In the genomic region with DNA sequence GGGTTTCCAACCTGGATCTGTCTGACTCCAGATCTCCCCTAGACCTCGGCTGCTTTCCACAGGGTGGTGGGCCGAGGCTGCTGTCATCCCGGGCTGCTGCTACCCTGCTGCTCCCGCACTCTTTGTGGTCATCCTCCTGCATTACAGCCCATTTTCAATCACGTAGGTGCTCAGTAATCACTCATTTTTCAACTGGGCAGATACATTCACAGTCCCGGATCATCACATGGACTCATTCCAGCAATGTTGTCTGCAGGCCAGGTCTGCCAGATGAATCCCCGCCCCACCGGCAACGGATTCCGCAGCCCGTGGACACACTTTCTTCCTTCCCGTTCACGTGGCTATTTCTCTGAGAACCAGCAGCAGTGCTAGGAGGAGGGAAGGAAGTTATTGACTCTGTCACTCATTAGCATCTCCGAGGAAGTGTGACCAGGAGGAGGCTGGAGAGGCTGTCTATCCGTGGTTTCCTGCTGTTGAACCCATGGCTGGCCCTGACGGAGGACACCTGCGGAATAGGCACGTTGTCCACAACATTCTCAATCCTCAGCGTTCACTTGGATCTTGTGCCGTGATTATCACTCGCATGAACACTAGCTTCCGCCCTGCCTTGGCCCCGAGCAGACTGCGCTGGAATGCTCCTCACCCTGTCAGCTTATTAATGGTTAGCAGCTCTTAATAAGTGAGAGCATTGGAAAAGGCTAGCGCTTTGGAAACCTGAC, we compare ENCODE assay signal across 2 cellular contexts.
TF ChIP-seq lines count a peak whose summit lies in the region.

No MANE protein-coding gene starts in this region.

TF ChIP-seq in IMR-90, 13 proteins besides CTCF, POLR2A, EP300 and RAD21:
- TF ChIP-seq BHLHE40 (IDR thresholded peaks at IDR 0.05; ENCODE audit: low read depth, low read length) (no peak), ELK1 (IDR thresholded peaks at IDR 0.05; ENCODE audit: borderline replicate concordance, low read depth, low read length) (no peak), SMC3 (IDR thresholded peaks at IDR 0.05; ENCODE audit: low read depth, low read length) (no peak), FOS (IDR thresholded peaks at IDR 0.05; ENCODE audit: low read depth, low read length) (no peak), CEBPB (IDR thresholded peaks at IDR 0.05; ENCODE audit: low read depth, low read length) (no peak), CHD1 (IDR thresholded peaks at IDR 0.05; ENCODE audit: low read depth, low read length) (no peak), RFX5 (IDR thresholded peaks at IDR 0.05; ENCODE audit: low read depth, low read length) (no peak), NFE2L2 (IDR thresholded peaks at IDR 0.05; ENCODE audit: low read depth, low read length) (no peak), MXI1 (IDR thresholded peaks at IDR 0.05; ENCODE audit: borderline replicate concordance, low read depth, low read length) (no peak), MAZ (IDR thresholded peaks at IDR 0.05; ENCODE audit: borderline replicate concordance, low read depth, low read length) (no peak), RCOR1 (IDR thresholded peaks at IDR 0.05; ENCODE audit: insufficient replicate concordance, low read length) (no peak), MAFK (IDR thresholded peaks at IDR 0.05; ENCODE audit: low read depth, low read length) (no peak)
- TF ChIP-seq, protein P1, sequence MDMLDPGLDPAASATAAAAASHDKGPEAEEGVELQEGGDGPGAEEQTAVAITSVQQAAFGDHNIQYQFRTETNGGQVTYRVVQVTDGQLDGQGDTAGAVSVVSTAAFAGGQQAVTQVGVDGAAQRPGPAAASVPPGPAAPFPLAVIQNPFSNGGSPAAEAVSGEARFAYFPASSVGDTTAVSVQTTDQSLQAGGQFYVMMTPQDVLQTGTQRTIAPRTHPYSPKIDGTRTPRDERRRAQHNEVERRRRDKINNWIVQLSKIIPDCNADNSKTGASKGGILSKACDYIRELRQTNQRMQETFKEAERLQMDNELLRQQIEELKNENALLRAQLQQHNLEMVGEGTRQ (IDR thresholded peaks at IDR 0.05; ENCODE audit: low read depth, low read length): no peak

TF ChIP-seq in H1, 55 proteins besides CTCF, POLR2A, EP300 and RAD21:
- TF ChIP-seq GTF2F1 (IDR thresholded peaks at IDR 0.05; ENCODE audit: borderline replicate concordance, low read depth, low read length) (no peak), MAFK (IDR thresholded peaks at IDR 0.05; ENCODE audit: low read depth, low read length) (no peak), NANOG (IDR thresholded peaks at IDR 0.05; ENCODE audit: insufficient read depth, low read depth, low read length, poor library complexity, severe bottlenecking) (no peak)
